Comparison of ENCODE assay signal across 27 cellular contexts in the genomic region with DNA sequence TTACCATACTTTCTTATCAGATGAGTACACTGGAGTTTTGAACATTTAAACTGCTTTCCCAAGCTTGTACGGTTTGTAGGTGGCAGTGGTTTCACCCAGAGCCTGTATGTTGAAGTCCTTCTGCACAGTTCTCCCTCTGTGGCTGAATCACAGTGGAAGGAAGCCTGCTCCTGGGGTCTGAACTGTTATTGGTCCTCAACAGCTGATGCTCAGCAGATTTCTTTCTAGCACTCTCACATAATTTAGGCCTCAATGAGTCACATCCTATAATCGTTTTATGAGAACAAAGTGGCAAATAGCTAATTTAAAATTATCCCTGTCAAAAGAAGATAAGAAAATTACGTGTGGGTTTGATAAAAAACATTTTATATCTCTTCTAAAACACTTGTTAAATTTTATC.
A peak's percentile ranks its signal among the peaks of the same experiment; 100 is the strongest.
DNase-seq lines count a peak whose midpoint lies in the region; ATAC-seq and TF ChIP-seq lines count a peak whose summit lies in the region.
"Had no signal": no experiment of that assay in that cellular context is flagged by ENCODE, and none has a peak within 500 bp of the region (broad histone marks: within the 10 kb centered on the region; RNA-seq: fewer than 3 reads in every experiment).

No MANE protein-coding gene starts in this region.

- H3K27me3 ChIP-seq in mesenchymal stem cell (ENCODE audit: control insufficient read depth in 1 of 2, insufficient read depth in 1 of 2, low read length in 2 of 2) = peaks cover 0 to 7% of the 10 kb centered on the region in 2 experiments
- H3K27me3 ChIP-seq: SJCRH30 had no signal

- H3K9ac ChIP-seq in mesenchymal stem cell (ENCODE audit: low read length) = no peak overlapping the region

- POLR2A ChIA-PET in HEK293 (lab: Yijun Ruan, JAX) = no interaction called here

- no peaks in the 10 kb centered on the region for H3K9me3 Mint-ChIP-seq in stimulated activated effector memory CD8-positive, alpha-beta T cell treated with anti-CD3 and anti-CD28 coated beads, Interleukin-12 subunit alpha, Interleukin-12 subunit beta, amount 100 ng/mL, for 72 hours
- H3K9me3 Mint-ChIP-seq in T-helper 2 cell treated with Interferon-gamma antibody and Interleukin-4, amounts not matched to agents 5 μg/mL and 100 μg/mL, for 36 hours = no peaks in the 10 kb centered on the region
- H3K9me3 Mint-ChIP-seq: CD4-positive, alpha-beta T cell; GM23338; H9; HFFc6 had no signal

- no peak overlapping the region for H3K14ac ChIP-seq in mesenchymal stem cell (ENCODE audit: low read length in 2 of 2)

- no peak overlapping the region for H3K4me2 ChIP-seq in mesenchymal stem cell (ENCODE audit: low read length, poor library complexity, severe bottlenecking)
- H3K4me2 ChIP-seq: GM23338, PC-9 had no signal

- no peak overlapping the region for H3K27ac ChIP-seq in HEK293 (ENCODE audit: extremely low read depth, low read depth, low read length)
- H3K27ac ChIP-seq in caudate nucleus (ENCODE audit: low read depth, low read length) = peak overlapping the region; percentile 77
- no peak overlapping the region for H3K27ac ChIP-seq in mesenchymal stem cell (ENCODE audit: low read length, poor library complexity, severe bottlenecking)
- H3K27ac ChIP-seq: PC-9, SJCRH30 had no signal

- no peak overlapping the region for H3K23ac ChIP-seq in mesenchymal stem cell (ENCODE audit: low read length in 2 of 2)

- H3K27me3 Mint-ChIP-seq in T-helper 2 cell treated with Interferon-gamma antibody and Interleukin-4, amounts not matched to agents 5 μg/mL and 100 μg/mL, for 36 hours (ENCODE audit: low read depth) = peaks cover 6% of the 10 kb centered on the region
- H3K27me3 Mint-ChIP-seq: CD4-positive, alpha-beta T cell had no signal

- no peaks in the 10 kb centered on the region for H3K36me3 Mint-ChIP-seq in stimulated activated effector memory CD8-positive, alpha-beta T cell treated with anti-CD3 and anti-CD28 coated beads, Interleukin-12 subunit alpha, Interleukin-12 subunit beta, amount 100 ng/mL, for 72 hours
- H3K36me3 Mint-ChIP-seq in T-helper 2 cell treated with Interferon-gamma antibody and Interleukin-4, amounts not matched to agents 5 μg/mL and 100 μg/mL, for 36 hours (ENCODE audit: low read depth) = no peaks in the 10 kb centered on the region

- no peak overlapping the region for H2AK5ac ChIP-seq in mesenchymal stem cell (ENCODE audit: low read length, severe bottlenecking)

- no peak overlapping the region for H2BK120ac ChIP-seq in mesenchymal stem cell (ENCODE audit: low read depth, low read length)

- no peak overlapping the region for H3K18ac ChIP-seq in mesenchymal stem cell (ENCODE audit: low read depth in 1 of 2, low read length in 2 of 2)

- no peaks in the 10 kb centered on the region for H3K9me3 ChIP-seq in HEK293 (ENCODE audit: control insufficient read depth, insufficient read depth, low read depth, low read length)
- H3K9me3 ChIP-seq in mesenchymal stem cell (ENCODE audit: control insufficient read depth, low read length) = no peaks in the 10 kb centered on the region
- H3K9me3 ChIP-seq: SJCRH30 had no signal

- H3K79me1 ChIP-seq in mesenchymal stem cell (replicated peaks; ENCODE audit: low read length, poor library complexity, severe bottlenecking) = no peaks in the 10 kb centered on the region

- peak; percentile 58 for ATAC-seq in stimulated activated effector memory CD8-positive, alpha-beta T cell treated with anti-CD3 and anti-CD28 coated beads, Interleukin-12 subunit alpha, Interleukin-12 subunit beta, amount 100 ng/mL, for 72 hours
- ATAC-seq in HG02885 (IDR thresholded peaks at IDR 0.05; ENCODE audit: poor library complexity, unreplicated experiment) = no peak
- ATAC-seq: GM23338, HepG2, K562, Right ventricle myocardium inferior, SK-N-SH treated with all-trans-retinoic acid at 6 μM for 48 hours had no signal

- 77% methylated on average over 1 of the region's 3 CpGs for WGBS in mesenchymal stem cell

- no peak overlapping the region for H2BK12ac ChIP-seq in mesenchymal stem cell (ENCODE audit: low read length in 2 of 2)

- no peak overlapping the region for H2BK15ac ChIP-seq in mesenchymal stem cell (ENCODE audit: low read depth, poor library complexity, severe bottlenecking)

- no peak overlapping the region for H3K4ac ChIP-seq in mesenchymal stem cell (ENCODE audit: low read depth in 1 of 2, low read length in 2 of 2)

- no peak overlapping the region for H3K4me3 Mint-ChIP-seq in stimulated activated effector memory CD8-positive, alpha-beta T cell treated with anti-CD3 and anti-CD28 coated beads, Interleukin-12 subunit alpha, Interleukin-12 subunit beta, amount 100 ng/mL, for 72 hours
- no peak overlapping the region for H3K4me3 Mint-ChIP-seq in T-helper 2 cell treated with Interferon-gamma antibody and Interleukin-4, amounts not matched to agents 5 μg/mL and 100 μg/mL, for 36 hours
- H3K4me3 Mint-ChIP-seq: CD4-positive, alpha-beta T cell; GM23338; H9; HFFc6 had no signal

- H3K4me3 ChIP-seq in HEK293 (ENCODE audit: low read depth, low read length) = no peak overlapping the region
- H3K4me3 ChIP-seq in mesenchymal stem cell (ENCODE audit: insufficient read depth in 1 of 2, low read depth in 1 of 2, low read length in 2 of 2) = no peak overlapping the region
- H3K4me3 ChIP-seq: GM23338, K562, PC-9, SJCRH30 had no signal

- TF ChIP-seq CTCF in HEK293 (tag by site-specific recombination; IDR thresholded peaks at IDR 0.05) = no peak

- peak in 21 of 61 donors; percentile 2 to 75 (median 23) for DNase-seq in caudate nucleus (lab: John Stamatoyannopoulos, UW)
- DNase-seq in mesenchymal stem cell = peak; percentile 3
- no peak for DNase-seq in stimulated activated effector memory CD8-positive, alpha-beta T cell treated with anti-CD3 and anti-CD28 coated beads, Interleukin-12 subunit alpha, Interleukin-12 subunit beta, amount 100 ng/mL, for 72 hours (ENCODE audit: low spot score in 2 of 2)
- no peak for DNase-seq in kidney glomerular epithelial cell (lab: John Stamatoyannopoulos, UW)
- no peak for DNase-seq in T-helper 2 cell treated with Interferon-gamma antibody and Interleukin-4, amounts not matched to agents 5 μg/mL and 100 μg/mL, for 36 hours (ENCODE audit: low spot score)
- no peak for DNase-seq in NCI-H1105 (lab: John Stamatoyannopoulos, UW)
- DNase-seq: ACHN; CD4-positive, alpha-beta T cell; H9; HFFc6; Kasumi-1; MM.1S; NCI-H1048; NCI-H1417 treated with DMSO at 0.1 percent for 48 hours; NCI-H1694 treated with DMSO at 0.1 percent for 48 hours; NCI-H2081; NCI-H2227 treated with DMSO at 0.1 percent for 48 hours; NCI-H526 treated with DMSO at 0.1 percent for 48 hours; PC-9; SJCRH30 had no signal

- H2AFZ ChIP-seq in mesenchymal stem cell (ENCODE audit: low read depth, low read length) = no peak overlapping the region
- H2AFZ ChIP-seq: GM23338, PC-9 had no signal

- no peaks in the 10 kb centered on the region for H3K36me3 ChIP-seq in HEK293 (ENCODE audit: control insufficient read depth in 2 of 2, insufficient read depth in 1 of 2, low read length in 2 of 2)
- no peaks in the 10 kb centered on the region for H3K36me3 ChIP-seq in mesenchymal stem cell (ENCODE audit: control insufficient read depth in 1 of 2, insufficient read depth in 2 of 2, low read depth in 1 of 2, low read length in 2 of 2)
- H3K36me3 ChIP-seq: SJCRH30 had no signal

- no peak overlapping the region for H4K91ac ChIP-seq in mesenchymal stem cell (ENCODE audit: low read length)

- H4K8ac ChIP-seq in mesenchymal stem cell (ENCODE audit: low read length) = no peak overlapping the region

- H2BK5ac ChIP-seq in mesenchymal stem cell (ENCODE audit: low read depth, low read length, poor library complexity, severe bottlenecking) = no peak overlapping the region

- CTCF ChIA-PET in HEK293 (lab: Yijun Ruan, JAX) = no interaction called here

- no peaks in the 10 kb centered on the region for H3K4me1 Mint-ChIP-seq in stimulated activated effector memory CD8-positive, alpha-beta T cell treated with anti-CD3 and anti-CD28 coated beads, Interleukin-12 subunit alpha, Interleukin-12 subunit beta, amount 100 ng/mL, for 72 hours
- H3K4me1 Mint-ChIP-seq in T-helper 2 cell treated with Interferon-gamma antibody and Interleukin-4, amounts not matched to agents 5 μg/mL and 100 μg/mL, for 36 hours (ENCODE audit: low read depth) = no peaks in the 10 kb centered on the region
- H3K4me1 Mint-ChIP-seq: GM23338, H9 had no signal

- H3K27ac Mint-ChIP-seq in stimulated activated effector memory CD8-positive, alpha-beta T cell treated with anti-CD3 and anti-CD28 coated beads, Interleukin-12 subunit alpha, Interleukin-12 subunit beta, amount 100 ng/mL, for 72 hours = no peak overlapping the region
- no peak overlapping the region for H3K27ac Mint-ChIP-seq in T-helper 2 cell treated with Interferon-gamma antibody and Interleukin-4, amounts not matched to agents 5 μg/mL and 100 μg/mL, for 36 hours
- H3K27ac Mint-ChIP-seq: CD4-positive, alpha-beta T cell; GM23338; H9; HFFc6 had no signal

- H3K4me1 ChIP-seq in HEK293 (ENCODE audit: control insufficient read depth, insufficient read depth, low read length) (no peaks in the 10 kb centered on the region), mesenchymal stem cell (ENCODE audit: control insufficient read depth, insufficient read depth, low read depth, low read length) (peaks cover 4% of the 10 kb centered on the region)

TF ChIP-seq in HEK293, 187 proteins besides CTCF, POLR2A, EP300 and RAD21 (continues in another document):
- TF ChIP-seq ZNF354C (tag by site-specific recombination; IDR thresholded peaks at IDR 0.05; ENCODE audit: borderline replicate concordance, low read depth) (no peak), PRDM1 (tag by site-specific recombination; IDR thresholded peaks at IDR 0.05) (no peak), FEZF1 (tag by site-specific recombination; IDR thresholded peaks at IDR 0.05) (peak; percentile 64; the same call in 1 of the 2 replicates), ZNF514 (tag by site-specific recombination; IDR thresholded peaks at IDR 0.05) (no peak)
